Comparison of ENCODE assay signal across 26 cellular contexts in the genomic region with DNA sequence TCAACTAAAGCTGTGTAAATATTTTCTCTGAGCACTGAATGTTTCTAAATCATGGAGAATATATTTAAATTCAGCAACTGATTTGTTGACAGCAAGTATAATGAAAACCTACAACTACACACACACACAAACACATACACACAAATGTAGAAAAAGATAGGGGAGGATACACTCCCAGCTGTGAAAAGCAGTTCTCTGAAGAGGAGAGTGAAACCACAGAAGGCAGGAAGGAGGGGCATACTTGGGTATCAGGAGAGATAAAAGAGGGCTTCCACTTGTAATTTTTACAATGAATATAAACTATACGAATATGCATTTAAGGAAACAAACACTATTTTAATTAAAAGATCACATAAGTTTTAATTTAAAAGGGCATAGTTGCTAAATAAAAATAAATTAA.
"Had no signal": no experiment of that assay in that cellular context is flagged by ENCODE, and none has a peak within 500 bp of the region (broad histone marks: within the 10 kb centered on the region; RNA-seq: fewer than 3 reads in every experiment).

No MANE protein-coding gene starts in this region.

- H3K4me3 ChIP-seq: dorsolateral prefrontal cortex, gastrocnemius medialis, lower lobe of right lung, prostate gland, right atrium auricular region, smooth muscle cell, thoracic aorta, tibial nerve, upper lobe of left lung, uterus had no signal

- H3K27me3 Mint-ChIP-seq: naive thymus-derived CD8-positive, alpha-beta T cell had no signal

- H3K4me1 ChIP-seq: gastrocnemius medialis, lower lobe of right lung, prostate gland, right atrium auricular region, tibial nerve, upper lobe of left lung, uterus had no signal

- DNase-seq: dorsolateral prefrontal cortex; effector CD4-positive, alpha-beta T cell; foreskin fibroblast; gastrocnemius medialis; head of caudate nucleus; left ventricle myocardium superior; lower lobe of right lung; naive thymus-derived CD8-positive, alpha-beta T cell; nephron progenitor cell; nucleus accumbens; stimulated activated CD4-positive, alpha-beta T cell treated with anti-CD3 and anti-CD28 coated beads, Interleukin-12 subunit alpha, Interleukin-12 subunit beta, amount 100 ng/mL, for 4 hours; stimulated activated CD4-positive, alpha-beta T cell treated with anti-CD3 and anti-CD28 coated beads, Interleukin-1b, Interleukin-23, amount 100 ng/mL, for 48 hours; stimulated activated CD4-positive, alpha-beta T cell treated with anti-CD3 and anti-CD28 coated beads, Interleukin-4, amount 100 ng/mL, for 1 hour; stimulated activated CD8-positive, alpha-beta memory T cell treated with anti-CD3 and anti-CD28 coated beads, Interleukin-4, amount 100 ng/mL, for 48 hours; stimulated activated naive CD4-positive, alpha-beta T cell treated with Interleukin-2 at 50 U/mL for 16 hours; upper lobe of left lung; uterus had no signal

- H3K27ac ChIP-seq: dorsolateral prefrontal cortex, epithelial cell of prostate, gastrocnemius medialis, lower lobe of right lung, prostate gland, right atrium auricular region, thoracic aorta, tibial nerve, upper lobe of left lung, uterus had no signal

- H3K9me3 ChIP-seq: gastrocnemius medialis, lower lobe of right lung, prostate gland, right atrium auricular region, thoracic aorta, tibial nerve, uterus had no signal

- H3K36me3 ChIP-seq: gastrocnemius medialis, lower lobe of right lung, prostate gland, right atrium auricular region, thoracic aorta, tibial nerve, upper lobe of left lung, uterus had no signal

- H3K27ac Mint-ChIP-seq: nephron progenitor cell had no signal

- H3K4me2 ChIP-seq: smooth muscle cell had no signal

- ATAC-seq: esophagus mucosa; gastrocnemius medialis; left ventricle myocardium superior; lower lobe of right lung; naive thymus-derived CD8-positive, alpha-beta T cell; sciatic nerve had no signal

- H3K27me3 ChIP-seq: dorsolateral prefrontal cortex, gastrocnemius medialis, right atrium auricular region, tibial nerve, upper lobe of left lung, uterus had no signal

- FAIRE-seq: keratinocyte had no signal

- H3K4me3 Mint-ChIP-seq: nephron progenitor cell had no signal
